ENCODE assay signal across 23 cellular contexts in genomic region chr1:111647738-111648137, GRCh38. TPM values are rescaled to one million over a fixed set of nuclear protein-coding genes. Genes with fewer than 3 reads are reported as not detected.
DNase-seq lines count a peak whose midpoint lies in the region; ATAC-seq and TF ChIP-seq lines count a peak whose summit lies in the region.
"Had no signal": no experiment of that assay in that cellular context is flagged by ENCODE, and none has a peak within 500 bp of the region (broad histone marks: within the 10 kb centered on the region; RNA-seq: fewer than 3 reads in every experiment).

No MANE protein-coding gene starts in this region.

- no peaks in the 10 kb centered on the region for H3K27me3 Mint-ChIP-seq in activated naive CD4-positive, alpha-beta T cell treated with anti-CD3 and anti-CD28 coated beads for 36 hours (ENCODE audit: low read depth)
- no peaks in the 10 kb centered on the region for H3K27me3 Mint-ChIP-seq in T-cell
- no peaks in the 10 kb centered on the region for H3K27me3 Mint-ChIP-seq in activated naive CD8-positive, alpha-beta T cell treated with anti-CD3 and anti-CD28 coated beads, Interleukin-2, amount 50 U/mL, for 24 hours
- no peaks in the 10 kb centered on the region for H3K27me3 Mint-ChIP-seq in stimulated activated memory B cell treated with anti-CD40 and anti-IgM and Interleukin-4, amounts not matched to agents 10 μg/mL and 1 μg/mL and 100 μg/mL, for 72 hours
- H3K27me3 Mint-ChIP-seq: stimulated activated naive B cell treated with anti-CD40 and anti-IgM and Interleukin-4, amounts not matched to agents 10 μg/mL and 1 μg/mL and 100 μg/mL, for 72 hours had no signal

- TF ChIP-seq POLR2A in stomach (IDR thresholded peaks at IDR 0.05) = no peak

- H3K9me2 ChIP-seq in PC-9 (ENCODE audit: insufficient read depth) = no peaks in the 10 kb centered on the region

- peaks cover 23% of the 10 kb centered on the region for H3K36me3 Mint-ChIP-seq in activated naive CD4-positive, alpha-beta T cell treated with anti-CD3 and anti-CD28 coated beads for 36 hours (ENCODE audit: low read depth)
- peaks cover 26% of the 10 kb centered on the region for H3K36me3 Mint-ChIP-seq in T-cell
- peaks cover 39% of the 10 kb centered on the region for H3K36me3 Mint-ChIP-seq in activated naive CD8-positive, alpha-beta T cell treated with anti-CD3 and anti-CD28 coated beads, Interleukin-2, amount 50 U/mL, for 24 hours (ENCODE audit: low read depth)
- peaks cover 60% of the 10 kb centered on the region for H3K36me3 Mint-ChIP-seq in stimulated activated memory B cell treated with anti-CD40 and anti-IgM and Interleukin-4, amounts not matched to agents 10 μg/mL and 1 μg/mL and 100 μg/mL, for 72 hours

- TF ChIP-seq CTCF in stomach (IDR thresholded peaks at IDR 0.05) = no peak
- TF ChIP-seq CTCF in PC-9 (conservative IDR thresholded peaks at IDR 0.05) = no peak

- no peak overlapping the region for H3K4me3 ChIP-seq in stomach
- no peak overlapping the region for H3K4me3 ChIP-seq in PC-9
- H3K4me3 ChIP-seq: colonic mucosa, HAP-1, SJCRH30, skin epidermis, tibial artery had no signal

- peaks cover 8 to 79% (median 41%) of the 10 kb centered on the region in 4 donors for H3K4me1 ChIP-seq in stomach
- peaks cover 23% of the 10 kb centered on the region for H3K4me1 ChIP-seq in PC-9 (replicated peaks; ENCODE audit: insufficient read depth)
- H3K4me1 ChIP-seq: colonic mucosa, HAP-1, SJCRH30 had no signal

- peak; percentile 64 to 89 (median 79) for ATAC-seq in T-cell (replicated peaks in 1 of 4)
- ATAC-seq in activated naive CD8-positive, alpha-beta T cell treated with anti-CD3 and anti-CD28 coated beads, Interleukin-2, amount 50 U/mL, for 24 hours = no peak
- no peak for ATAC-seq in stimulated activated memory B cell treated with anti-CD40 and anti-IgM and Interleukin-4, amounts not matched to agents 10 μg/mL and 1 μg/mL and 100 μg/mL, for 72 hours
- ATAC-seq: PC-3; stimulated activated naive B cell treated with anti-CD40 and anti-IgM and Interleukin-4, amounts not matched to agents 10 μg/mL and 1 μg/mL and 100 μg/mL, for 72 hours had no signal

- no peak overlapping the region for H3K4me3 Mint-ChIP-seq in activated naive CD4-positive, alpha-beta T cell treated with anti-CD3 and anti-CD28 coated beads for 36 hours
- peak overlapping the region; percentile 2 to 72 (median 70) for H3K4me3 Mint-ChIP-seq in T-cell
- peak overlapping the region; percentile 27 for H3K4me3 Mint-ChIP-seq in activated naive CD8-positive, alpha-beta T cell treated with anti-CD3 and anti-CD28 coated beads, Interleukin-2, amount 50 U/mL, for 24 hours
- H3K4me3 Mint-ChIP-seq in stimulated activated memory B cell treated with anti-CD40 and anti-IgM and Interleukin-4, amounts not matched to agents 10 μg/mL and 1 μg/mL and 100 μg/mL, for 72 hours = no peak overlapping the region
- H3K4me3 Mint-ChIP-seq: stimulated activated naive B cell treated with anti-CD40 and anti-IgM and Interleukin-4, amounts not matched to agents 10 μg/mL and 1 μg/mL and 100 μg/mL, for 72 hours had no signal

- no peak overlapping the region for H3K4me2 ChIP-seq in PC-9

- H3K36me3 ChIP-seq in stomach (peaks cover 0 to 11% (median 2%) of the 10 kb centered on the region in 4 donors), PC-9 (ENCODE audit: low read depth) (no peaks in the 10 kb centered on the region; the same call in 1 of the 2 replicates)
- H3K36me3 ChIP-seq: colonic mucosa, HAP-1, tibial artery, WERI-Rb-1 had no signal

- DNase-seq in activated naive CD4-positive, alpha-beta T cell treated with anti-CD3 and anti-CD28 coated beads for 36 hours = no peak
- no peak for DNase-seq in activated naive CD4-positive, alpha-beta T cell treated with Interleukin-2 at 50 U/mL for 16 hours
- DNase-seq in T-cell (no peak), stomach (no peak), DMS53 treated with DMSO at 0.1 percent for 48 hours (lab: John Stamatoyannopoulos, UW; ENCODE audit: unreplicated experiment) (no peak), PC-9 (no peak)
- no peak for DNase-seq in activated naive CD8-positive, alpha-beta T cell treated with anti-CD3 and anti-CD28 coated beads, Interleukin-2, amount 50 U/mL, for 24 hours
- DNase-seq: colonic mucosa; glutamatergic neuron; mammary epithelial cell; NCI-H1092 treated with DMSO at 0.1 percent for 48 hours; NCI-H2029 treated with DMSO at 0.1 percent for 48 hours; NCI-H446; occipital lobe; PC-3; SJCRH30; stimulated activated CD4-positive, alpha-beta T cell treated with anti-CD3 and anti-CD28 coated beads, Interleukin-1b, Interleukin-23, amount 100 ng/mL, for 48 hours; stimulated activated naive B cell treated with anti-CD40 and anti-IgM and Interleukin-4, amounts not matched to agents 10 μg/mL and 1 μg/mL and 100 μg/mL, for 72 hours; tibial artery; WERI-Rb-1 had no signal

- no peak overlapping the region for H2AFZ ChIP-seq in PC-9

- peaks cover 73% of the 10 kb centered on the region for H3K4me1 Mint-ChIP-seq in activated naive CD4-positive, alpha-beta T cell treated with anti-CD3 and anti-CD28 coated beads for 36 hours (ENCODE audit: low read depth)
- peaks cover 84 to 89% (median 88%) of the 10 kb centered on the region in 3 donors for H3K4me1 Mint-ChIP-seq in T-cell
- peaks cover 77% of the 10 kb centered on the region for H3K4me1 Mint-ChIP-seq in activated naive CD8-positive, alpha-beta T cell treated with anti-CD3 and anti-CD28 coated beads, Interleukin-2, amount 50 U/mL, for 24 hours
- peaks cover 67% of the 10 kb centered on the region for H3K4me1 Mint-ChIP-seq in stimulated activated memory B cell treated with anti-CD40 and anti-IgM and Interleukin-4, amounts not matched to agents 10 μg/mL and 1 μg/mL and 100 μg/mL, for 72 hours

- H4K20me1 ChIP-seq in PC-9 (ENCODE audit: insufficient read depth) = peaks cover 7% of the 10 kb centered on the region

- TF ChIP-seq EP300 in stomach (IDR thresholded peaks at IDR 0.05) = no peak

- POLR2A ChIA-PET in T-cell (lab: Charles Lee) = interaction anchor here (0.6 kb wide), 5 partner anchors 23 to 430 kb away, joined by 3 to 4 read pairs (median 4); no protein-coding TSS in a partner anchor
- POLR2A ChIA-PET in PC-9 (lab: Charles Lee; ENCODE audit: unreplicated experiment) = interaction anchor here (0.7 kb wide), 1 partner anchor 35 kb away, joined by 12 read pairs; no protein-coding TSS in a partner anchor

- no peaks in the 10 kb centered on the region for H3K9me3 Mint-ChIP-seq in activated naive CD4-positive, alpha-beta T cell treated with anti-CD3 and anti-CD28 coated beads for 36 hours
- H3K9me3 Mint-ChIP-seq in T-cell = peaks cover 0 to 5% (median 0%) of the 10 kb centered on the region in 3 donors
- peaks cover 4% of the 10 kb centered on the region for H3K9me3 Mint-ChIP-seq in activated naive CD8-positive, alpha-beta T cell treated with anti-CD3 and anti-CD28 coated beads, Interleukin-2, amount 50 U/mL, for 24 hours
- no peaks in the 10 kb centered on the region for H3K9me3 Mint-ChIP-seq in stimulated activated memory B cell treated with anti-CD40 and anti-IgM and Interleukin-4, amounts not matched to agents 10 μg/mL and 1 μg/mL and 100 μg/mL, for 72 hours

- H3K27me3 ChIP-seq in stomach = no peaks in the 10 kb centered on the region
- H3K27me3 ChIP-seq in PC-9 (ENCODE audit: insufficient read depth, low read depth) = no peaks in the 10 kb centered on the region
- H3K27me3 ChIP-seq: colonic mucosa, SJCRH30, tibial artery had no signal

- peaks cover 55% of the 10 kb centered on the region for H3K79me2 ChIP-seq in PC-9 (ENCODE audit: low read depth)

- no peaks in the 10 kb centered on the region for H3K9me3 ChIP-seq in stomach
- H3K9me3 ChIP-seq in PC-9 (ENCODE audit: insufficient read depth, low read depth) = no peaks in the 10 kb centered on the region
- H3K9me3 ChIP-seq: colonic mucosa, HAP-1, SJCRH30, tibial artery had no signal

- BruUV-seq in PC-9 (replicated peaks; lab: Mats Ljungman, UMichigan) = no TSS peak

- H3K27ac ChIP-seq in stomach (no peak overlapping the region), PC-9 (no peak overlapping the region)
- H3K27ac ChIP-seq: colonic mucosa, SJCRH30, skin epidermis, tibial artery, WERI-Rb-1 had no signal

- intact Hi-C loops in activated naive CD4-positive, alpha-beta T cell treated with anti-CD3 and anti-CD28 coated beads for 36 hours (cut with micrococcal nuclease) = loop anchor here (2.0 kb wide), 2 partner anchors 13 to 19 kb away; no protein-coding TSS in a partner anchor
- intact Hi-C loops in stomach (cut with DNase I; ENCODE audit: low total_unique reads) (no loop called here), PC-9 (cut with micrococcal nuclease; ENCODE audit: unreplicated experiment) (loop anchor here (2.0 kb wide), 1 partner anchor 139 kb away; no protein-coding TSS in a partner anchor)

- WGBS in stomach, 5 donors = 63 to 82% (median 75%) methylated on average over 1 of the region's 1 CpG

- H3K27ac Mint-ChIP-seq in activated naive CD4-positive, alpha-beta T cell treated with anti-CD3 and anti-CD28 coated beads for 36 hours = peak overlapping the region; percentile 71
- H3K27ac Mint-ChIP-seq in T-cell = peak overlapping the region; percentile 80 to 95
- H3K27ac Mint-ChIP-seq in activated naive CD8-positive, alpha-beta T cell treated with anti-CD3 and anti-CD28 coated beads, Interleukin-2, amount 50 U/mL, for 24 hours = peak overlapping the region; percentile 84
- peak overlapping the region; percentile 28 for H3K27ac Mint-ChIP-seq in stimulated activated memory B cell treated with anti-CD40 and anti-IgM and Interleukin-4, amounts not matched to agents 10 μg/mL and 1 μg/mL and 100 μg/mL, for 72 hours

- CTCF ChIA-PET in activated naive CD4-positive, alpha-beta T cell treated with anti-CD3 and anti-CD28 coated beads for 36 hours (lab: Charles Lee) = interaction anchor here (0.6 to 1.8 kb wide), 4 partner anchors 28 to 139 kb away, joined by 4 to 10 read pairs (median 6); partner anchors contain the start of gene RAP1A
- CTCF ChIA-PET in T-cell (lab: Charles Lee) (interaction anchor here (0.7 to 1.1 kb wide), 2 partner anchors 139 to 299 kb away, joined by 4 to 5 read pairs; no protein-coding TSS in a partner anchor), PC-9 (lab: Charles Lee) (no interaction called here)

- H3F3A ChIP-seq in PC-9 (ENCODE audit: insufficient read depth, low read depth) = peaks cover 14% of the 10 kb centered on the region

RNA-seq across cellular contexts. Expression of gene RAP1A, which starts 28.1 kb away (rescaled TPM):
- total RNA-seq in activated naive CD4-positive, alpha-beta T cell treated with anti-CD3 and anti-CD28 coated beads for 36 hours = 100 to 1,000 TPM; 152 to 155 TPM
- total RNA-seq in T-cell = 100 to 1,000 TPM in 4 of 5 donors, 10 to 100 TPM in 1; 95.0 to 108 (median 103) TPM
- 100 to 1,000 TPM in 1 of 5 donors, 10 to 100 TPM in 4; 20.9 to 138 (median 65.5) TPM for total RNA-seq in stomach
- polyA plus RNA-seq in stomach = 100 to 1,000 TPM in 1 of 3 donors, 10 to 100 TPM in 2; 74.3 to 175 (median 96.4) TPM
- total RNA-seq in PC-9 (2021) = 45.4 and 55.2 TPM in 2 replicates

Comparison
In these comparisons a context has a peak if more than half of its experiments do, and no peak if none do; other contexts are left out.
1. H3K27ac Mint-ChIP-seq: peak in every context shown above with its lines; median percentile 88 in T-cell; 84 in activated naive CD8-positive, alpha-beta T cell treated with anti-CD3 and anti-CD28 coated beads, Interleukin-2, amount 50 U/mL, for 24 hours; 71 in activated naive CD4-positive, alpha-beta T cell treated with anti-CD3 and anti-CD28 coated beads for 36 hours; 28 in stimulated activated memory B cell treated with anti-CD40 and anti-IgM and Interleukin-4, amounts not matched to agents 10 μg/mL and 1 μg/mL and 100 μg/mL, for 72 hours.
2. H3K4me3 Mint-ChIP-seq: peak in T-cell (3 of 3) and activated naive CD8-positive, alpha-beta T cell treated with anti-CD3 and anti-CD28 coated beads, Interleukin-2, amount 50 U/mL, for 24 hours (single experiment); none in activated naive CD4-positive, alpha-beta T cell treated with anti-CD3 and anti-CD28 coated beads for 36 hours (single experiment) and stimulated activated memory B cell treated with anti-CD40 and anti-IgM and Interleukin-4, amounts not matched to agents 10 μg/mL and 1 μg/mL and 100 μg/mL, for 72 hours (single experiment).
3. ATAC-seq: peak in T-cell (4 of 4); none in activated naive CD8-positive, alpha-beta T cell treated with anti-CD3 and anti-CD28 coated beads, Interleukin-2, amount 50 U/mL, for 24 hours (single experiment) and stimulated activated memory B cell treated with anti-CD40 and anti-IgM and Interleukin-4, amounts not matched to agents 10 μg/mL and 1 μg/mL and 100 μg/mL, for 72 hours (single experiment).